ENCODE assay signal across 9 cellular contexts in the genomic region with DNA sequence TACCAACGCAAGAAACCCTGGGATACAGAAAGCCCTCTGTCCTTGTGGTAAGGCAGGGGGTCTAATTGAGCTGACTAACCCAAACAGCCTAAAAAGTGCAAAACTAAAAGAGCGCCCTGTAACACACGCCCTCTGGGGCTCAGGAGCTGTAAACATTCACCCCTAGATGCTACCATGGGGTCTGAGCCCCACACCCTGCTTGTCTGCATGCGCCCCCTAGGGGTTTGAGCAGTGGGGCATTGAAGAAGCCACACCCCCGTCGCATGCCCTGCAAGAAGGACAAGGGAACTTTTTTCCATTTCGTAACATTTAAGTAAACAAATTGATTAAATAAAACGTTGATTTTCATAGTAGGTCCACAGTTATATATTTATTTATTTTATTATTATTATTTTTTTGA.
DNase-seq lines count a peak whose midpoint lies in the region; ATAC-seq and TF ChIP-seq lines count a peak whose summit lies in the region.
"Had no signal": no experiment of that assay in that cellular context is flagged by ENCODE, and none has a peak within 500 bp of the region (broad histone marks: within the 10 kb centered on the region; RNA-seq: fewer than 3 reads in every experiment).

No MANE protein-coding gene starts in this region.

- CTCF ChIA-PET in activated CD4-positive, alpha-beta memory T cell treated with anti-CD3 and anti-CD28 coated beads for 36 hours (lab: Charles Lee), result no interaction called here

- H3K9me3 Mint-ChIP-seq in activated CD4-positive, alpha-beta memory T cell treated with anti-CD3 and anti-CD28 coated beads for 36 hours, result no peaks in the 10 kb centered on the region

- in situ Hi-C loops in GM13976 (cut with MboI; ENCODE audit: low sequenced_read_pairs, unreplicated experiment), result no loop called here

- no peaks in the 10 kb centered on the region for H3K27me3 Mint-ChIP-seq in activated CD4-positive, alpha-beta memory T cell treated with anti-CD3 and anti-CD28 coated beads for 36 hours

- peak; percentile 48 for TF ChIP-seq CTCF in GM13976 (IDR thresholded peaks at IDR 0.05; ENCODE audit: borderline replicate concordance, control extremely low read depth, extremely low read depth, insufficient read depth, missing control alignments)
- TF ChIP-seq CTCF in omental fat pad (IDR thresholded peaks at IDR 0.05), result no peak

- POLR2A ChIA-PET in activated CD4-positive, alpha-beta memory T cell treated with anti-CD3 and anti-CD28 coated beads for 36 hours (lab: Charles Lee), result no interaction called here

- ATAC-seq in HG03095 (IDR thresholded peaks at IDR 0.05; ENCODE audit: unreplicated experiment) (peak; percentile 81), omental fat pad (ENCODE audit: low FRiP score) (no peak)

- H3K27ac Mint-ChIP-seq in activated CD4-positive, alpha-beta memory T cell treated with anti-CD3 and anti-CD28 coated beads for 36 hours, result no peak overlapping the region

- peak; percentile 7 for DNase-seq in COLO668 (lab: John Stamatoyannopoulos, UW; ENCODE audit: unreplicated experiment)
- peak; percentile 12 for DNase-seq in GM13976 (ENCODE audit: low spot score)
- DNase-seq in activated CD4-positive, alpha-beta memory T cell treated with anti-CD3 and anti-CD28 coated beads for 36 hours, result peak; percentile 28
- DNase-seq in omental fat pad (ENCODE audit: low spot score), result no peak
- DNase-seq in NCI-H187 treated with DMSO at 0.1 percent for 48 hours (lab: John Stamatoyannopoulos, UW), result no peak
- DNase-seq in NCI-H510A (lab: John Stamatoyannopoulos, UW), result no peak
- no peak for DNase-seq in DMS79 treated with DMSO at 0.1 percent for 48 hours (lab: John Stamatoyannopoulos, UW)
- DNase-seq: NCI-H1092 had no signal

- intact Hi-C loops in activated CD4-positive, alpha-beta memory T cell treated with anti-CD3 and anti-CD28 coated beads for 36 hours (cut with micrococcal nuclease), result no loop called here

- no peaks in the 10 kb centered on the region for H3K4me1 Mint-ChIP-seq in activated CD4-positive, alpha-beta memory T cell treated with anti-CD3 and anti-CD28 coated beads for 36 hours (ENCODE audit: low read depth)

- no peak overlapping the region for H3K4me3 Mint-ChIP-seq in activated CD4-positive, alpha-beta memory T cell treated with anti-CD3 and anti-CD28 coated beads for 36 hours

- no peaks in the 10 kb centered on the region for H3K36me3 Mint-ChIP-seq in activated CD4-positive, alpha-beta memory T cell treated with anti-CD3 and anti-CD28 coated beads for 36 hours

Comparison
In these comparisons a context has a peak if more than half of its experiments do, and no peak if none do; other contexts are left out.
1. DNase-seq: peak in COLO668 (single experiment), GM13976 (single experiment) and activated CD4-positive, alpha-beta memory T cell treated with anti-CD3 and anti-CD28 coated beads for 36 hours (single experiment); none in omental fat pad (single experiment), NCI-H187 treated with DMSO at 0.1 percent for 48 hours (single experiment), NCI-H510A (single experiment) and DMS79 treated with DMSO at 0.1 percent for 48 hours (single experiment).